In genomic region chr4:136395212-136395722, GRCh38 we compare ENCODE assay signal across 10 cellular contexts.
"Had no signal": no experiment of that assay in that cellular context is flagged by ENCODE, and none has a peak within 500 bp of the region (broad histone marks: within the 10 kb centered on the region; RNA-seq: fewer than 3 reads in every experiment).

No MANE protein-coding gene starts in this region.

- H3K9me3 ChIP-seq: colonic mucosa, gastrocnemius medialis, lower lobe of right lung had no signal

- DNase-seq: activated CD4-positive, alpha-beta memory T cell treated with anti-CD3 and anti-CD28 coated beads, Interleukin-2, amount 10 ng/mL, durations not matched to agents 7 days and 5 days; activated CD4-positive, alpha-beta T cell treated with anti-CD3 and anti-CD28 coated beads for 36 hours; activated naive CD4-positive, alpha-beta T cell; activated T-cell treated with anti-CD3 and anti-CD28 coated beads, Interleukin-2, amount 50 U/mL, for 72 hours; colonic mucosa; effector CD8-positive, alpha-beta T cell; gastrocnemius medialis; lower lobe of right lung; small intestine; trophoblast cell had no signal

- H3K36me3 ChIP-seq: colonic mucosa, gastrocnemius medialis, lower lobe of right lung had no signal

- H3K4me1 ChIP-seq: colonic mucosa, gastrocnemius medialis, lower lobe of right lung had no signal

- H3K4me3 ChIP-seq: colonic mucosa, gastrocnemius medialis, lower lobe of right lung had no signal

- H3K27me3 ChIP-seq: colonic mucosa, gastrocnemius medialis had no signal

- H3K27ac ChIP-seq: colonic mucosa, gastrocnemius medialis, lower lobe of right lung had no signal
